ENCODE assay signal across 8 cellular contexts in genomic region chr5:52798952-52799351, GRCh38. TPM values are rescaled to one million over a fixed set of nuclear protein-coding genes. Genes with fewer than 3 reads are reported as not detected.
DNase-seq lines count a peak whose midpoint lies in the region; ATAC-seq and TF ChIP-seq lines count a peak whose summit lies in the region.

No MANE protein-coding gene starts in this region.

- DNase-seq in CD4-positive, CD25-positive, alpha-beta regulatory T cell, result peak in 1 of 3 donors; percentile 5
- DNase-seq in NB4 (ENCODE audit: low read depth) (peak; percentile 33), neural crest cell (ENCODE audit: low read depth, low spot score) (no peak), occipital lobe (lab: John Stamatoyannopoulos, UW) (no peak), NCI-H345 (lab: John Stamatoyannopoulos, UW) (no peak)
- no peak for DNase-seq in stimulated activated CD4-positive, alpha-beta T cell treated with anti-CD3 and anti-CD28 coated beads, Interleukin-12 subunit alpha, Interleukin-12 subunit beta, amount 100 ng/mL, for 4 hours

- no peaks in the 10 kb centered on the region for H3K9me3 Mint-ChIP-seq in CD4-positive, CD25-positive, alpha-beta regulatory T cell
- no peaks in the 10 kb centered on the region for H3K9me3 Mint-ChIP-seq in neural crest cell

- H3K27me3 ChIP-seq in CD4-positive, CD25-positive, alpha-beta regulatory T cell (ENCODE audit: control insufficient read depth, insufficient read depth, low read length), result no peaks in the 10 kb centered on the region
- no peaks in the 10 kb centered on the region for H3K27me3 ChIP-seq in duodenal mucosa (ENCODE audit: control insufficient read depth in 1 of 2, insufficient read depth in 2 of 2, low read length in 2 of 2)

- peaks cover 41% of the 10 kb centered on the region for H3K4me1 ChIP-seq in CD4-positive, CD25-positive, alpha-beta regulatory T cell (ENCODE audit: control insufficient read depth, insufficient read depth, low read length, poor library complexity, severe bottlenecking)
- peaks cover 50 to 55% of the 10 kb centered on the region in 2 donors for H3K4me1 ChIP-seq in duodenal mucosa (ENCODE audit: control insufficient read depth in 1 of 2, insufficient read depth in 2 of 2, low read length in 2 of 2)

- peak overlapping the region; percentile 79 for H3K27ac ChIP-seq in CD4-positive, CD25-positive, alpha-beta regulatory T cell (ENCODE audit: insufficient read depth, low read length, poor library complexity, severe bottlenecking)
- H3K27ac ChIP-seq in duodenal mucosa (ENCODE audit: low read depth, low read length), result peak overlapping the region; percentile 84

- no peaks in the 10 kb centered on the region for H3K36me3 Mint-ChIP-seq in CD4-positive, CD25-positive, alpha-beta regulatory T cell
- H3K36me3 Mint-ChIP-seq in neural crest cell (ENCODE audit: low read depth), result no peaks in the 10 kb centered on the region

- ATAC-seq in CD4-positive, CD25-positive, alpha-beta regulatory T cell (ENCODE audit: low read depth in 2 of 2), result no peak
- ATAC-seq in HG03175 (IDR thresholded peaks at IDR 0.05; ENCODE audit: unreplicated experiment), result no peak

- peak overlapping the region; percentile 97 for H3K4me3 ChIP-seq in CD4-positive, CD25-positive, alpha-beta regulatory T cell (ENCODE audit: low read depth, low read length)
- H3K4me3 ChIP-seq in NB4 (ENCODE audit: low read depth, low read length), result peak overlapping the region; percentile 94
- H3K4me3 ChIP-seq in duodenal mucosa (ENCODE audit: low read depth in 1 of 2, low read length in 2 of 2), result peak overlapping the region; percentile 95 to 96

- H3K27ac Mint-ChIP-seq in CD4-positive, CD25-positive, alpha-beta regulatory T cell, result peak overlapping the region in 2 of 3 donors; percentile 96
- H3K27ac Mint-ChIP-seq in neural crest cell (ENCODE audit: unreplicated experiment), result no peak overlapping the region

- peaks cover 21 to 55% (median 33%) of the 10 kb centered on the region in 4 donors for H3K4me1 Mint-ChIP-seq in CD4-positive, CD25-positive, alpha-beta regulatory T cell
- H3K4me1 Mint-ChIP-seq in neural crest cell, result peaks cover 37% of the 10 kb centered on the region

- peak overlapping the region; percentile 96 to 98 (median 98) for H3K4me3 Mint-ChIP-seq in CD4-positive, CD25-positive, alpha-beta regulatory T cell
- peak overlapping the region; percentile 95 for H3K4me3 Mint-ChIP-seq in neural crest cell

- no peaks in the 10 kb centered on the region for H3K36me3 ChIP-seq in CD4-positive, CD25-positive, alpha-beta regulatory T cell (ENCODE audit: control insufficient read depth, insufficient read depth, low read length)
- no peaks in the 10 kb centered on the region for H3K36me3 ChIP-seq in duodenal mucosa (ENCODE audit: control insufficient read depth in 1 of 2, insufficient read depth in 2 of 2, low read length in 2 of 2)

- H3K9ac ChIP-seq in duodenal mucosa (ENCODE audit: low read depth in 1 of 2, low read length in 2 of 2), result peak overlapping the region; percentile 84 to 88

- no peak for TF ChIP-seq POLR2A in NB4 (IDR thresholded peaks at IDR 0.05; ENCODE audit: extremely low read depth, insufficient read length)

- H3K27me3 Mint-ChIP-seq in CD4-positive, CD25-positive, alpha-beta regulatory T cell, result peaks cover 12% of the 10 kb centered on the region
- H3K27me3 Mint-ChIP-seq in neural crest cell (ENCODE audit: low read depth), result no peaks in the 10 kb centered on the region

- no peaks in the 10 kb centered on the region for H3K9me3 ChIP-seq in CD4-positive, CD25-positive, alpha-beta regulatory T cell (ENCODE audit: control insufficient read depth in 2 of 2, low read length in 2 of 2)
- no peaks in the 10 kb centered on the region for H3K9me3 ChIP-seq in duodenal mucosa (ENCODE audit: control insufficient read depth in 1 of 2, low read length in 2 of 2)

- TF ChIP-seq CTCF in NB4 (IDR thresholded peaks at IDR 0.05; ENCODE audit: low read depth, low read length), result no peak
- no peak for TF ChIP-seq CTCF in neural crest cell (conservative IDR thresholded peaks at IDR 0.05)

RNA-seq across cellular contexts. Expression of gene ITGA1, which starts 11.2 kb away (rescaled TPM):
- total RNA-seq in CD4-positive, CD25-positive, alpha-beta regulatory T cell, result 0.37 TPM
- not detected for polyA plus RNA-seq in CD4-positive, CD25-positive, alpha-beta regulatory T cell
- total RNA-seq in neural crest cell (2.2 and 3.0 TPM in 2 replicates), occipital lobe (7.2 TPM)

RNA-seq across cellular contexts. Expression of gene PELO, which starts 11.2 kb away (rescaled TPM):
- total RNA-seq in CD4-positive, CD25-positive, alpha-beta regulatory T cell, result 3.9 TPM
- polyA plus RNA-seq in CD4-positive, CD25-positive, alpha-beta regulatory T cell, result 1 to 10 TPM; 3.8 to 6.1 (median 4.7) TPM
- 11.6 and 11.8 TPM in 2 replicates for total RNA-seq in neural crest cell
- total RNA-seq in occipital lobe, result 36.2 TPM
